Comparison of ENCODE assay signal across 1 cellular context in genomic region chr17:50425682-50426471, GRCh38.
TF ChIP-seq lines count a peak whose summit lies in the region.

TSS of gene ACSF2 (plus strand) at chr17:50426218. CDS start at chr17:50426262, 44 bp downstream.

TF ChIP-seq in HepG2, 621 proteins besides CTCF, POLR2A, EP300 and RAD21 (continued from another document and continues in another):
- TF ChIP-seq ZNF18 (CRISPR knock-in tag; IDR thresholded peaks at IDR 0.05; ENCODE audit: insufficient replicate concordance) (peak; percentile 20), ZNF850 (CRISPR knock-in tag; conservative IDR thresholded peaks at IDR 0.05) (no peak), FOXA1 (IDR thresholded peaks at IDR 0.05) (no peak), FOXA1 (CRISPR knock-in tag; IDR thresholded peaks at IDR 0.05) (no peak; the same call in 1 of the 2 replicates), HNRNPK (IDR thresholded peaks at IDR 0.05; ENCODE audit: low read depth, low read length, poor library complexity, severe bottlenecking) (no peak), MXD3 (CRISPR knock-in tag; IDR thresholded peaks at IDR 0.05) (peak; percentile 58; the same call in 1 of the 2 replicates), NR2F2 (IDR thresholded peaks at IDR 0.05; ENCODE audit: borderline replicate concordance, low read depth) (no peak; the same call in 1 of the 2 replicates), SSRP1 (CRISPR knock-in tag; IDR thresholded peaks at IDR 0.05) (peak; percentile 58; the same call in 1 of the 2 replicates), HDAC1 (CRISPR knock-in tag; IDR thresholded peaks at IDR 0.05) (peak; percentile 17; the same call in 1 of the 2 replicates), PRDM10 (CRISPR knock-in tag; IDR thresholded peaks at IDR 0.05; ENCODE audit: low read depth) (0 out of 2 replicates have a peak, but pooled peaks have one; percentile 16), JUN (CRISPR knock-in tag; IDR thresholded peaks at IDR 0.05) (no peak), ZNF280B (CRISPR knock-in tag; IDR thresholded peaks at IDR 0.05; ENCODE audit: borderline replicate concordance) (no peak), AHDC1 (CRISPR knock-in tag; IDR thresholded peaks at IDR 0.05; ENCODE audit: borderline replicate concordance) (no peak), MED1 (CRISPR knock-in tag; IDR thresholded peaks at IDR 0.05) (peak; percentile 41; the same call in 1 of the 2 replicates), ZGPAT (CRISPR knock-in tag; IDR thresholded peaks at IDR 0.05) (peak; percentile 64; the same call in 1 of the 2 replicates), ARNTL (CRISPR knock-in tag; IDR thresholded peaks at IDR 0.05) (no peak; the same call in 1 of the 2 replicates), KAT8 (CRISPR knock-in tag; IDR thresholded peaks at IDR 0.05) (peak; percentile 54), NR2F6 (IDR thresholded peaks at IDR 0.05) (peak; percentile 29), NR2F6 (CRISPR knock-in tag; IDR thresholded peaks at IDR 0.05) (peak; percentile 51; the same call in 1 of the 2 replicates), DMTF1 (CRISPR knock-in tag; IDR thresholded peaks at IDR 0.05) (no peak), HDAC6 (IDR thresholded peaks at IDR 0.05; ENCODE audit: low read depth, low read length) (no peak), KLF11 (CRISPR knock-in tag; IDR thresholded peaks at IDR 0.05) (0 out of 2 replicates have a peak, but pooled peaks have one; percentile 67), ZBTB1 (CRISPR knock-in tag; IDR thresholded peaks at IDR 0.05; ENCODE audit: borderline replicate concordance) (0 out of 2 replicates have a peak, but pooled peaks have one; percentile 7), ZNF274 (CRISPR knock-in tag; IDR thresholded peaks at IDR 0.05) (peak; percentile 60; the same call in 1 of the 2 replicates), RFX3 (CRISPR knock-in tag; IDR thresholded peaks at IDR 0.05) (no peak; the same call in 1 of the 2 replicates), ZNF556 (CRISPR knock-in tag; IDR thresholded peaks at IDR 0.05; ENCODE audit: borderline replicate concordance) (no peak), SNAI1 (CRISPR knock-in tag; IDR thresholded peaks at IDR 0.05; ENCODE audit: borderline replicate concordance) (0 out of 2 replicates have a peak, but pooled peaks have one; percentile 59), SPEN (CRISPR knock-in tag; IDR thresholded peaks at IDR 0.05; ENCODE audit: low read depth) (peak; percentile 49), ARID5B (CRISPR knock-in tag; IDR thresholded peaks at IDR 0.05) (peak; percentile 55; the same call in 1 of the 2 replicates), KDM2A (CRISPR knock-in tag; IDR thresholded peaks at IDR 0.05; ENCODE audit: borderline replicate concordance, low read depth) (peak; percentile 59), PHF20 (CRISPR knock-in tag; IDR thresholded peaks at IDR 0.05) (no peak), ZNF569 (CRISPR knock-in tag; IDR thresholded peaks at IDR 0.05; ENCODE audit: borderline replicate concordance) (no peak), MAX (IDR thresholded peaks at IDR 0.05) (peak; percentile 89)
